In the genomic region with DNA sequence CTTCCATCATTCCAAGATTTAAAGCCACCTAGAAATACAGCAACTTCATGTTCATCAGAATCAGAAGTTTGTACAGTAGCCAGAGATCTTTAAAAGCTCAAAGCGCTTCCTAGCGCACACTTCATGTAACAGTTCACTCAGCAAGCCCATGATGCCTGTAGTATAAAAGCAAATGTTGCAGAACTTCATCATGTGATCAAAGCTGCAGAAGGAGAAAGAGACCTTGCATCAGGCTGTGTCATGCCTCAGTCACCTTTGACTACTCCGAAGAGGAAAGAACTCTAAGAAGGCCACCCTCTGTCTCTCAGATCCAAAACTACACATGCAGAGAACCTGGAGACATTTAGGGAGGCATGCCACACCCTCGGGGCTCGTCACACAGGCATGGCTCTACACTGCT, we compare ENCODE assay signal across 28 cellular contexts.
DNase-seq lines count a peak whose midpoint lies in the region; ATAC-seq, FAIRE-seq and TF ChIP-seq lines count a peak whose summit lies in the region.
"Had no signal": no experiment of that assay in that cellular context is flagged by ENCODE, and none has a peak within 500 bp of the region (broad histone marks: within the 10 kb centered on the region; RNA-seq: fewer than 3 reads in every experiment).

No MANE protein-coding gene starts in this region.

- no peak overlapping the region for H3K27ac ChIP-seq in gastroesophageal sphincter
- H3K27ac ChIP-seq: A549; BLaER1 treated with 17β-estradiol and CSF1 and Interleukin-3, amounts not matched to agents 10 nM and 100 nM; SJSA1 had no signal

- FAIRE-seq in bronchial epithelial cell (lab: Jason Lieb, UNC), result peak; percentile 32
- FAIRE-seq: A549, GM12891 had no signal

- peak; percentile 6 for DNase-seq in MV-4-11 (lab: John Stamatoyannopoulos, UW)
- no peak for DNase-seq in bronchial epithelial cell (ENCODE audit: low read depth)
- DNase-seq in renal cortical epithelial cell (ENCODE audit: low read depth), result peak; percentile 61
- DNase-seq in DMS 273 (lab: John Stamatoyannopoulos, UW; ENCODE audit: unreplicated experiment), result no peak
- DNase-seq in activated naive CD4-positive, alpha-beta T cell (lab: John Stamatoyannopoulos, UW), result no peak
- no peak for DNase-seq in GDM1 (lab: John Stamatoyannopoulos, UW)
- DNase-seq in GOT3 (lab: John Stamatoyannopoulos, UW), result no peak
- DNase-seq: AML-193; Caco-2; CD4-positive, alpha-beta memory T cell; DMS 273 treated with DMSO at 0.1 percent for 48 hours; DMS79; EL; GF-D8; H7; NCI-H1092; NCI-H1417 treated with DMSO at 0.1 percent for 48 hours; NCI-H1694 treated with DMSO at 0.1 percent for 48 hours; NCI-H2081; NCI-H2227 treated with DMSO at 0.1 percent for 48 hours; NCI-H526 treated with DMSO at 0.1 percent for 48 hours; Right ventricle myocardium superior; RPMI8226 had no signal

- H3K27me3 ChIP-seq in bronchial epithelial cell (ENCODE audit: control insufficient read depth, insufficient read depth, low read length), result no peaks in the 10 kb centered on the region
- H3K27me3 ChIP-seq in gastroesophageal sphincter, result no peaks in the 10 kb centered on the region
- H3K27me3 ChIP-seq: BLaER1 treated with 17β-estradiol and CSF1 and Interleukin-3, amounts not matched to agents 10 nM and 100 nM; SJSA1 had no signal

- TF ChIP-seq POLR2A in gastroesophageal sphincter (IDR thresholded peaks at IDR 0.05), result no peak

- TF ChIP-seq CTCF in bronchial epithelial cell (IDR thresholded peaks at IDR 0.05; ENCODE audit: insufficient read depth, low read length, severe bottlenecking) (no peak), gastroesophageal sphincter (IDR thresholded peaks at IDR 0.05) (no peak)

- TF ChIP-seq EP300 in gastroesophageal sphincter (IDR thresholded peaks at IDR 0.05), result no peak

- WGBS in gastroesophageal sphincter (ENCODE audit: low coverage in 1 of 2), 2 donors, result 27 to 44% methylated on average over 2 to 3 of the region's 5 CpGs

- H3K4me3 ChIP-seq in bronchial epithelial cell (ENCODE audit: low read depth, low read length) (no peak overlapping the region), gastroesophageal sphincter (no peak overlapping the region)
- H3K4me3 ChIP-seq: A549; BLaER1 treated with 17β-estradiol and CSF1 and Interleukin-3, amounts not matched to agents 10 nM and 100 nM; SJSA1 had no signal

- H3K4me1 ChIP-seq in gastroesophageal sphincter, result peaks cover 0 to 27% (median 0%) of the 10 kb centered on the region in 3 donors
- H3K4me1 ChIP-seq: A549, Caco-2, SJSA1 had no signal

- peak; percentile 22 for ATAC-seq in gastroesophageal sphincter
- ATAC-seq: A549 had no signal

- H3K9me3 ChIP-seq in gastroesophageal sphincter, result no peaks in the 10 kb centered on the region
- H3K9me3 ChIP-seq: A549, Caco-2 had no signal

- H3K36me3 ChIP-seq in bronchial epithelial cell (ENCODE audit: control insufficient read depth, insufficient read depth, low read length), result no peaks in the 10 kb centered on the region
- no peaks in the 10 kb centered on the region for H3K36me3 ChIP-seq in gastroesophageal sphincter
- H3K36me3 ChIP-seq: SJSA1 had no signal

Comparison
In these comparisons a context has a peak if more than half of its experiments do, and no peak if none do; other contexts are left out.
1. DNase-seq: peak in MV-4-11 (single experiment) and renal cortical epithelial cell (single experiment); none in bronchial epithelial cell (single experiment), DMS 273 (single experiment), activated naive CD4-positive, alpha-beta T cell (0 of 4), GDM1 (single experiment) and GOT3 (single experiment).